Comparison of ENCODE assay signal across 18 cellular contexts in genomic region chr11:123203471-123203870, GRCh38. TPM values are rescaled to one million over a fixed set of nuclear protein-coding genes. Genes with fewer than 3 reads are reported as not detected.
DNase-seq lines count a peak whose midpoint lies in the region; ATAC-seq lines count a peak whose summit lies in the region.
"Had no signal": no experiment of that assay in that cellular context is flagged by ENCODE, and none has a peak within 500 bp of the region (broad histone marks: within the 10 kb centered on the region; RNA-seq: fewer than 3 reads in every experiment).

No MANE protein-coding gene starts in this region.

- no peak overlapping the region for H3K23ac ChIP-seq in trophoblast cell (ENCODE audit: low read length)

- DNase-seq in Right ventricle myocardium superior (no peak), left ventricle myocardium superior (no peak), islet precursor cell (peak; percentile 66), trophoblast cell (no peak), RKO (ENCODE audit: low spot score) (no peak), kidney tubule cell (ENCODE audit: low spot score) (no peak), NCI-H2227 treated with DMSO at 0.1 percent for 48 hours (lab: John Stamatoyannopoulos, UW) (no peak)
- DNase-seq: AML-193, DMS79, H7, Karpas-422, NCI-H1436, NCI-H1930, NCI-H345, NCI-H526 had no signal

- no peaks in the 10 kb centered on the region for H3K27me3 ChIP-seq in trophoblast cell (ENCODE audit: insufficient read depth, low read length)

- H3K18ac ChIP-seq in trophoblast cell (ENCODE audit: low read length), result no peak overlapping the region

- H3K79me2 ChIP-seq in trophoblast cell (ENCODE audit: control insufficient read depth, insufficient read depth, low read length, poor library complexity), result no peaks in the 10 kb centered on the region

- H3K4ac ChIP-seq in trophoblast cell (ENCODE audit: low read depth, low read length), result no peak overlapping the region

- H2BK120ac ChIP-seq in trophoblast cell (ENCODE audit: insufficient read depth, low read length, poor library complexity), result peak overlapping the region; percentile 15

- H2AK5ac ChIP-seq in trophoblast cell (ENCODE audit: low read length), result no peak overlapping the region

- intact Hi-C loops in Right ventricle myocardium superior (cut with DNase I), result no loop called here
- intact Hi-C loops in left ventricle myocardium superior (cut with micrococcal nuclease), result no loop called here

- no peaks in the 10 kb centered on the region for H3K36me3 ChIP-seq in trophoblast cell (ENCODE audit: control insufficient read depth in 1 of 2, insufficient read depth in 2 of 2, low read length in 2 of 2)

- no peaks in the 10 kb centered on the region for H3K9me3 ChIP-seq in trophoblast cell (ENCODE audit: insufficient read depth, low read depth, low read length)

- no peak overlapping the region for H2AFZ ChIP-seq in trophoblast cell (ENCODE audit: insufficient read depth, low read length, poor library complexity)

- H3K79me1 ChIP-seq in trophoblast cell (ENCODE audit: low read length), result peaks cover 9% of the 10 kb centered on the region

- no peak overlapping the region for H2BK12ac ChIP-seq in trophoblast cell (ENCODE audit: low read length)

- H3K9ac ChIP-seq in trophoblast cell (ENCODE audit: low read length), result no peak overlapping the region

- peaks cover 18 to 22% of the 10 kb centered on the region in 2 experiments for H3K4me1 ChIP-seq in trophoblast cell (ENCODE audit: control insufficient read depth in 1 of 2, insufficient read depth in 2 of 2, low read length in 2 of 2)

- WGBS in trophoblast cell (ENCODE audit: extremely low coverage, insufficient coverage, insufficient read length), result no CpG with 5 or more reads among the region's 4 CpGs

- peak overlapping the region; percentile 40 for H3K27ac ChIP-seq in trophoblast cell (ENCODE audit: low read depth, low read length)
- H3K27ac ChIP-seq: 22Rv1, C4-2B had no signal

- peak overlapping the region; percentile 23 for H3K14ac ChIP-seq in trophoblast cell (ENCODE audit: low read length)

- no peak overlapping the region for H4K8ac ChIP-seq in trophoblast cell (ENCODE audit: low read depth, low read length)

- H4K12ac ChIP-seq in trophoblast cell (ENCODE audit: low read depth, low read length), result no peak overlapping the region

- H4K91ac ChIP-seq in trophoblast cell (ENCODE audit: low read depth, low read length), result peak overlapping the region; percentile 4

- H2BK5ac ChIP-seq in trophoblast cell (ENCODE audit: low read depth, low read length, poor library complexity), result no peak overlapping the region

- ATAC-seq in Right ventricle myocardium superior (ENCODE audit: poor library complexity), result peak; percentile 8
- no peak for ATAC-seq in left ventricle myocardium superior
- ATAC-seq in GM19023 (IDR thresholded peaks at IDR 0.05; ENCODE audit: unreplicated experiment), result no peak

- H3K4me3 ChIP-seq in trophoblast cell (ENCODE audit: low read depth, low read length), result no peak overlapping the region

- H3K4me2 ChIP-seq in trophoblast cell (ENCODE audit: low read length), result no peak overlapping the region

RNA-seq across cellular contexts. Expression of gene CLMP, which starts 8.4 kb away (rescaled TPM):
- total RNA-seq in Right ventricle myocardium superior (6.0 TPM), left ventricle myocardium superior (4.9 TPM)
- polyA plus RNA-seq in trophoblast cell (2013), result 52.0 and 56.1 TPM in 2 replicates
